9 cellular contexts compared by ENCODE assay signal in the genomic region with DNA sequence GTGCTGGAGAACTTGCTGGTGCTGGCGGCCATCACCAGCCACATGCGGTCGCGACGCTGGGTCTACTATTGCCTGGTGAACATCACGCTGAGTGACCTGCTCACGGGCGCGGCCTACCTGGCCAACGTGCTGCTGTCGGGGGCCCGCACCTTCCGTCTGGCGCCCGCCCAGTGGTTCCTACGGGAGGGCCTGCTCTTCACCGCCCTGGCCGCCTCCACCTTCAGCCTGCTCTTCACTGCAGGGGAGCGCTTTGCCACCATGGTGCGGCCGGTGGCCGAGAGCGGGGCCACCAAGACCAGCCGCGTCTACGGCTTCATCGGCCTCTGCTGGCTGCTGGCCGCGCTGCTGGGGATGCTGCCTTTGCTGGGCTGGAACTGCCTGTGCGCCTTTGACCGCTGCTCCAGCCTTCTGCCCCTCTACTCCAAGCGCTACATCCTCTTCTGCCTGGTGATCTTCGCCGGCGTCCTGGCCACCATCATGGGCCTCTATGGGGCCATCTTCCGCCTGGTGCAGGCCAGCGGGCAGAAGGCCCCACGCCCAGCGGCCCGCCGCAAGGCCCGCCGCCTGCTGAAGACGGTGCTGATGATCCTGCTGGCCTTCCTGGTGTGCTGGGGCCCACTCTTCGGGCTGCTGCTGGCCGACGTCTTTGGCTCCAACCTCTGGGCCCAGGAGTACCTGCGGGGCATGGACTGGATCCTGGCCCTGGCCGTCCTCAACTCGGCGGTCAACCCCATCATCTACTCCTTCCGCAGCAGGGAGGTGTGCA. TPM values are rescaled to one million over a fixed set of nuclear protein-coding genes. Genes with fewer than 3 reads are reported as not detected.
DNase-seq lines count a peak whose midpoint lies in the region; ATAC-seq, FAIRE-seq and TF ChIP-seq lines count a peak whose summit lies in the region.
"Had no signal": no experiment of that assay in that cellular context is flagged by ENCODE, and none has a peak within 500 bp of the region (broad histone marks: within the 10 kb centered on the region; RNA-seq: fewer than 3 reads in every experiment).

No MANE protein-coding gene starts in this region.

- H4K20me1 ChIP-seq in HepG2 (ENCODE audit: insufficient read depth, low read length), result no peaks in the 10 kb centered on the region

- BruUV-seq in HepG2 (replicated peaks; lab: Mats Ljungman, UMichigan), result no TSS peak

- H3K27ac ChIP-seq in HepG2 (ENCODE audit: extremely low read length, insufficient read depth, low read length), result no peak overlapping the region

- no peak overlapping the region for H3K9ac ChIP-seq in HepG2 (ENCODE audit: insufficient read depth, low read depth, low read length)

- no peaks in the 10 kb centered on the region for H3K27me3 ChIP-seq in HepG2 (ENCODE audit: control insufficient read depth in 1 of 2, insufficient read depth in 2 of 2, low read length in 2 of 2)

- no peaks in the 10 kb centered on the region for H3K79me2 ChIP-seq in HepG2 (ENCODE audit: insufficient read depth, low read length)

- no peak overlapping the region for H3K27ac Mint-ChIP-seq in WTC11

- WGBS in HepG2 (ENCODE audit: low lambda C conversion rate), result 89% methylated on average over 17 of the region's 52 CpGs

- no peaks in the 10 kb centered on the region for H3K27me3 Mint-ChIP-seq in WTC11 (ENCODE audit: low read depth)

- TF ChIP-seq POLR2A in HepG2 (IDR thresholded peaks at IDR 0.05; ENCODE audit: insufficient read depth in 1 of 2, low read depth in 2 of 2, low read length in 2 of 2), result no peak

- no peaks in the 10 kb centered on the region for H3K36me3 Mint-ChIP-seq in WTC11

- no peak overlapping the region for H3K4me2 ChIP-seq in HepG2 (ENCODE audit: low read depth, low read length)

- CTCF ChIA-PET in WTC11 (lab: Charles Lee), result no interaction called here
- CTCF ChIA-PET in HepG2 (lab: Yijun Ruan, JAX; ENCODE audit: low intra/inter-chr PET ratio, low total read pairs), result no interaction called here

- no peaks in the 10 kb centered on the region for H3K9me3 ChIP-seq in HepG2 (ENCODE audit: low read length)
- H3K9me3 ChIP-seq: Caco-2 had no signal

- POLR2A ChIA-PET in WTC11 (lab: Charles Lee), result no interaction called here
- POLR2A ChIA-PET in HepG2 (lab: Yijun Ruan, JAX), result no interaction called here

- TF ChIP-seq EP300 in HepG2 (IDR thresholded peaks at IDR 0.05; ENCODE audit: low read depth in 2 of 2, low read length in 2 of 2) (no peak), HepG2 (CRISPR knock-in tag; IDR thresholded peaks at IDR 0.05; ENCODE audit: borderline replicate concordance) (no peak)

- H2AFZ ChIP-seq in HepG2 (ENCODE audit: low read length), result no peak overlapping the region

- no peak overlapping the region for H3K4me3 ChIP-seq in HepG2 (replicated peaks in 1 of 3; ENCODE audit: insufficient read depth in 1 of 3, low read depth in 2 of 3, low read length in 3 of 3)

- in situ Hi-C loops in HepG2 (cut with HindIII; ENCODE audit: extremely low pct_ligation_motif_present, low pct_unique_long_range_greater_than_20kb), result no loop called here

- H3K36me3 ChIP-seq in HepG2 (replicated peaks in 1 of 2; ENCODE audit: control insufficient read depth in 1 of 2, insufficient read depth in 2 of 2, low read length in 2 of 2), result no peaks in the 10 kb centered on the region

- no peaks in the 10 kb centered on the region for H3K4me1 Mint-ChIP-seq in WTC11

- no peak for TF ChIP-seq RAD21 in HepG2 (CRISPR knock-in tag; IDR thresholded peaks at IDR 0.05)

- H3K4me1 ChIP-seq in HepG2 (ENCODE audit: insufficient read depth, low read length), result peaks cover 16% of the 10 kb centered on the region
- H3K4me1 ChIP-seq: Caco-2 had no signal

- intact Hi-C loops in HepG2 (cut with micrococcal nuclease; ENCODE audit: unreplicated experiment), result no loop called here

- FAIRE-seq in HepG2 (lab: Jason Lieb, UNC), result no peak

- TF ChIP-seq CTCF in WTC11 (IDR thresholded peaks at IDR 0.05), result no peak
- TF ChIP-seq CTCF in HepG2 (CRISPR knock-in tag; IDR thresholded peaks at IDR 0.05), result no peak

- H3K4me3 Mint-ChIP-seq in WTC11, result no peak overlapping the region

- H3K9me3 Mint-ChIP-seq in WTC11, result no peaks in the 10 kb centered on the region

- ATAC-seq in WTC11 (peak; percentile 48), HepG2 (peak; percentile 43), GM21390 (IDR thresholded peaks at IDR 0.05; ENCODE audit: unreplicated experiment) (no peak), HG03571 (IDR thresholded peaks at IDR 0.05; ENCODE audit: unreplicated experiment) (no peak)

- DNase-seq in stimulated activated CD4-positive, alpha-beta T cell treated with anti-CD3 and anti-CD28 coated beads, Interleukin-15, amount 100 ng/mL, for 24 hours, result peak; percentile 59
- DNase-seq in stimulated activated CD4-positive, alpha-beta T cell treated with anti-CD3 and anti-CD28 coated beads, Interleukin-2, amount 100 ng/mL, for 48 hours, result no peak
- DNase-seq in WTC11 (ENCODE audit: low spot score), result no peak
- DNase-seq in HepG2 (ENCODE audit: low spot score), result no peak
- DNase-seq in NCI-H345 treated with DMSO at 0.1 percent for 48 hours (lab: John Stamatoyannopoulos, UW; ENCODE audit: unreplicated experiment), result no peak
- no peak for DNase-seq in OCI-M1 (lab: John Stamatoyannopoulos, UW)

RNA-seq across cellular contexts. Expression of a gene that starts 0.6 kb away (rescaled TPM):
- total RNA-seq in WTC11 (2021) (0.27 to 0.37 TPM (median 0.28 TPM) in 3 replicates), HepG2 (2016; rRNA removed; fragmentation: Illumina TruSeq; extraction: Trizol) (0.07 TPM in 1 of 2 replicates, not detected in the other)
- not detected in 2 replicates for total RNA-seq in HepG2 (2016; cell fraction: cytosol; rRNA removed; fragmentation: Illumina TruSeq; extraction: Trizol; ENCODE audit: low read depth)
- total RNA-seq in HepG2 (2016; cell fraction: insoluble cytoplasmic fraction; rRNA removed; fragmentation: Illumina TruSeq; extraction: Trizol), result 0.09 TPM in 1 of 2 replicates, not detected in the other
- total RNA-seq in HepG2 (2016; cell fraction: membrane; rRNA removed; fragmentation: Illumina TruSeq; extraction: Trizol), result not detected in 2 replicates
- not detected in 2 replicates for total RNA-seq in HepG2 (2016; cell fraction: nucleus; rRNA removed; fragmentation: Illumina TruSeq; extraction: Trizol)
- 0.09 and 0.33 TPM in 2 replicates for polyA plus RNA-seq in HepG2 (2011; rRNA removed)
- not detected in 2 replicates for polyA plus RNA-seq in HepG2 (2011; cell fraction: cytosol; rRNA removed)
- polyA plus RNA-seq in HepG2 (2011; cell fraction: nucleus; rRNA removed), result 1.2 and 1.8 TPM in 2 replicates
- not detected in 2 replicates for polyA plus RNA-seq in HepG2 (2012)
- not detected in 2 replicates for polyA plus RNA-seq in HepG2 (2016; cell fraction: cytosol; fragmentation: Illumina TruSeq; extraction: Trizol; ENCODE audit: low read depth)
- polyA plus RNA-seq in HepG2 (2016; cell fraction: insoluble cytoplasmic fraction; fragmentation: Illumina TruSeq; extraction: Trizol; ENCODE audit: low read depth), result not detected in 2 replicates
- not detected in 2 replicates for polyA plus RNA-seq in HepG2 (2016; cell fraction: membrane; fragmentation: Illumina TruSeq; extraction: Trizol; ENCODE audit: low read depth)
- 0.29 TPM in 1 of 2 replicates, not detected in the other for polyA plus RNA-seq in HepG2 (2016; cell fraction: nucleus; fragmentation: Illumina TruSeq; extraction: Trizol; ENCODE audit: insufficient read depth, low read depth)
- 0.19 TPM in 1 of 2 replicates, not detected in the other for polyA minus RNA-seq in HepG2 (2011; rRNA and poly(A)+ RNA removed; ENCODE audit: low replicate concordance)
- not detected in 2 replicates for polyA minus RNA-seq in HepG2 (2011; cell fraction: cytosol; rRNA and poly(A)+ RNA removed)
- 0.25 TPM in 1 of 2 replicates, not detected in the other for polyA minus RNA-seq in HepG2 (2011; cell fraction: nucleus; rRNA and poly(A)+ RNA removed)
- total RNA-seq: Caco-2 had no signal

RNA-seq across cellular contexts. Expression of a gene that starts 6.6 kb away (rescaled TPM):
- total RNA-seq in WTC11 (2021), result 99.9 to 113 TPM (median 105 TPM) in 3 replicates
- total RNA-seq in HepG2 (2016; rRNA removed; fragmentation: Illumina TruSeq; extraction: Trizol), result 20.0 and 56.0 TPM in 2 replicates
- 14.5 and 16.6 TPM in 2 replicates for total RNA-seq in HepG2 (2016; cell fraction: cytosol; rRNA removed; fragmentation: Illumina TruSeq; extraction: Trizol; ENCODE audit: low read depth)
- 22.2 and 58.2 TPM in 2 replicates for total RNA-seq in HepG2 (2016; cell fraction: insoluble cytoplasmic fraction; rRNA removed; fragmentation: Illumina TruSeq; extraction: Trizol)
- 36.2 and 36.4 TPM in 2 replicates for total RNA-seq in HepG2 (2016; cell fraction: membrane; rRNA removed; fragmentation: Illumina TruSeq; extraction: Trizol)
- total RNA-seq in HepG2 (2016; cell fraction: nucleus; rRNA removed; fragmentation: Illumina TruSeq; extraction: Trizol), result 45.5 and 60.9 TPM in 2 replicates
- polyA plus RNA-seq in HepG2 (2011; rRNA removed), result 42.6 and 55.5 TPM in 2 replicates
- polyA plus RNA-seq in HepG2 (2011; cell fraction: cytosol; rRNA removed), result 34.0 and 56.6 TPM in 2 replicates
- 87.2 and 112 TPM in 2 replicates for polyA plus RNA-seq in HepG2 (2011; cell fraction: nucleus; rRNA removed)
- 29.1 and 45.2 TPM in 2 replicates for polyA plus RNA-seq in HepG2 (2012)
- 21.6 and 23.7 TPM in 2 replicates for polyA plus RNA-seq in HepG2 (2016; cell fraction: cytosol; fragmentation: Illumina TruSeq; extraction: Trizol; ENCODE audit: low read depth)
- polyA plus RNA-seq in HepG2 (2016; cell fraction: insoluble cytoplasmic fraction; fragmentation: Illumina TruSeq; extraction: Trizol; ENCODE audit: low read depth), result 19.8 and 29.4 TPM in 2 replicates
- 31.3 and 31.9 TPM in 2 replicates for polyA plus RNA-seq in HepG2 (2016; cell fraction: membrane; fragmentation: Illumina TruSeq; extraction: Trizol; ENCODE audit: low read depth)
- 109 and 110 TPM in 2 replicates for polyA plus RNA-seq in HepG2 (2016; cell fraction: nucleus; fragmentation: Illumina TruSeq; extraction: Trizol; ENCODE audit: insufficient read depth, low read depth)
- 99.1 and 126 TPM in 2 replicates for polyA minus RNA-seq in HepG2 (2011; rRNA and poly(A)+ RNA removed; ENCODE audit: low replicate concordance)
- 41.8 and 46.2 TPM in 2 replicates for polyA minus RNA-seq in HepG2 (2011; cell fraction: cytosol; rRNA and poly(A)+ RNA removed)
- polyA minus RNA-seq in HepG2 (2011; cell fraction: nucleus; rRNA and poly(A)+ RNA removed), result 16.4 and 18.6 TPM in 2 replicates

RNA-seq across cellular contexts. Expression of a gene that starts 43.3 kb away (rescaled TPM):
- total RNA-seq in WTC11 (2021) (0.22 to 0.44 TPM (median 0.37 TPM) in 3 replicates), HepG2 (2016; rRNA removed; fragmentation: Illumina TruSeq; extraction: Trizol) (not detected in 2 replicates)
- not detected in 2 replicates for total RNA-seq in HepG2 (2016; cell fraction: cytosol; rRNA removed; fragmentation: Illumina TruSeq; extraction: Trizol; ENCODE audit: low read depth)
- total RNA-seq in HepG2 (2016; cell fraction: insoluble cytoplasmic fraction; rRNA removed; fragmentation: Illumina TruSeq; extraction: Trizol), result not detected in 2 replicates
- not detected in 2 replicates for total RNA-seq in HepG2 (2016; cell fraction: membrane; rRNA removed; fragmentation: Illumina TruSeq; extraction: Trizol)
- total RNA-seq in HepG2 (2016; cell fraction: nucleus; rRNA removed; fragmentation: Illumina TruSeq; extraction: Trizol), result not detected in 2 replicates
- not detected in 2 replicates for polyA plus RNA-seq in HepG2 (2011; rRNA removed)
- 0.04 TPM in 1 of 2 replicates, not detected in the other for polyA plus RNA-seq in HepG2 (2011; cell fraction: cytosol; rRNA removed)
- not detected in 2 replicates for polyA plus RNA-seq in HepG2 (2011; cell fraction: nucleus; rRNA removed)
- polyA plus RNA-seq in HepG2 (2012), result not detected in 2 replicates
- polyA plus RNA-seq in HepG2 (2016; cell fraction: cytosol; fragmentation: Illumina TruSeq; extraction: Trizol; ENCODE audit: low read depth), result not detected in 2 replicates
- not detected in 2 replicates for polyA plus RNA-seq in HepG2 (2016; cell fraction: insoluble cytoplasmic fraction; fragmentation: Illumina TruSeq; extraction: Trizol; ENCODE audit: low read depth)
- 0.08 TPM in 1 of 2 replicates, not detected in the other for polyA plus RNA-seq in HepG2 (2016; cell fraction: membrane; fragmentation: Illumina TruSeq; extraction: Trizol; ENCODE audit: low read depth)
- polyA plus RNA-seq in HepG2 (2016; cell fraction: nucleus; fragmentation: Illumina TruSeq; extraction: Trizol; ENCODE audit: insufficient read depth, low read depth), result 0.22 TPM in 1 of 2 replicates, not detected in the other
- polyA minus RNA-seq in HepG2 (2011; rRNA and poly(A)+ RNA removed; ENCODE audit: low replicate concordance), result 0.10 and 0.61 TPM in 2 replicates
- not detected in 2 replicates for polyA minus RNA-seq in HepG2 (2011; cell fraction: cytosol; rRNA and poly(A)+ RNA removed)
- not detected in 2 replicates for polyA minus RNA-seq in HepG2 (2011; cell fraction: nucleus; rRNA and poly(A)+ RNA removed)
- total RNA-seq: Caco-2 had no signal

RNA-seq across cellular contexts. Expression of a gene that starts 45.3 kb away (rescaled TPM):
- total RNA-seq in WTC11 (2021) (7.7 to 10.6 TPM (median 9.0 TPM) in 3 replicates), HepG2 (2016; rRNA removed; fragmentation: Illumina TruSeq; extraction: Trizol) (0.14 and 0.31 TPM in 2 replicates)
- total RNA-seq in HepG2 (2016; cell fraction: cytosol; rRNA removed; fragmentation: Illumina TruSeq; extraction: Trizol; ENCODE audit: low read depth), result 0.35 TPM in 1 of 2 replicates, not detected in the other
- total RNA-seq in HepG2 (2016; cell fraction: insoluble cytoplasmic fraction; rRNA removed; fragmentation: Illumina TruSeq; extraction: Trizol), result 0.16 and 0.30 TPM in 2 replicates
- 0.12 and 0.28 TPM in 2 replicates for total RNA-seq in HepG2 (2016; cell fraction: membrane; rRNA removed; fragmentation: Illumina TruSeq; extraction: Trizol)
- 0.66 and 0.68 TPM in 2 replicates for total RNA-seq in HepG2 (2016; cell fraction: nucleus; rRNA removed; fragmentation: Illumina TruSeq; extraction: Trizol)
- polyA plus RNA-seq in HepG2 (2011; rRNA removed), result 0.84 and 0.91 TPM in 2 replicates
- 0.23 and 0.43 TPM in 2 replicates for polyA plus RNA-seq in HepG2 (2011; cell fraction: cytosol; rRNA removed)
- polyA plus RNA-seq in HepG2 (2011; cell fraction: nucleus; rRNA removed), result 3.4 and 3.5 TPM in 2 replicates
- polyA plus RNA-seq in HepG2 (2012), result 2.1 and 2.4 TPM in 2 replicates
- 0.07 and 0.20 TPM in 2 replicates for polyA plus RNA-seq in HepG2 (2016; cell fraction: cytosol; fragmentation: Illumina TruSeq; extraction: Trizol; ENCODE audit: low read depth)
- polyA plus RNA-seq in HepG2 (2016; cell fraction: insoluble cytoplasmic fraction; fragmentation: Illumina TruSeq; extraction: Trizol; ENCODE audit: low read depth), result 0.19 and 0.47 TPM in 2 replicates
- polyA plus RNA-seq in HepG2 (2016; cell fraction: membrane; fragmentation: Illumina TruSeq; extraction: Trizol; ENCODE audit: low read depth), result 0.15 and 0.30 TPM in 2 replicates
- 1.6 and 1.9 TPM in 2 replicates for polyA plus RNA-seq in HepG2 (2016; cell fraction: nucleus; fragmentation: Illumina TruSeq; extraction: Trizol; ENCODE audit: insufficient read depth, low read depth)
- polyA minus RNA-seq in HepG2 (2011; rRNA and poly(A)+ RNA removed; ENCODE audit: low replicate concordance), result 0.44 and 0.56 TPM in 2 replicates
- 0.40 TPM in 1 of 2 replicates, not detected in the other for polyA minus RNA-seq in HepG2 (2011; cell fraction: cytosol; rRNA and poly(A)+ RNA removed)
- polyA minus RNA-seq in HepG2 (2011; cell fraction: nucleus; rRNA and poly(A)+ RNA removed), result 0.75 and 0.77 TPM in 2 replicates

Comparison
In these comparisons a context has a peak if more than half of its experiments do, and no peak if none do; other contexts are left out.
1. ATAC-seq: peak in WTC11 (single experiment) and HepG2 (single experiment); none in GM21390 (single experiment) and HG03571 (single experiment).